In genomic region chr1:103517380-103518047, GRCh38 we compare ENCODE assay signal across 11 cellular contexts. TPM values are rescaled to one million over a fixed set of nuclear protein-coding genes. Genes with fewer than 3 reads are reported as not detected.
DNase-seq lines count a peak whose midpoint lies in the region; ATAC-seq and TF ChIP-seq lines count a peak whose summit lies in the region.
"Had no signal": no experiment of that assay in that cellular context is flagged by ENCODE, and none has a peak within 500 bp of the region (broad histone marks: within the 10 kb centered on the region; RNA-seq: fewer than 3 reads in every experiment).

No MANE protein-coding gene starts in this region.

- H3K9ac ChIP-seq in fibroblast of lung (ENCODE audit: insufficient read depth, low read length) = no peak overlapping the region

- H3K4me3 Mint-ChIP-seq in GM23338 = no peak overlapping the region
- H3K4me3 Mint-ChIP-seq: central memory CD8-positive, alpha-beta T cell; immature natural killer cell had no signal

- H3K4me1 Mint-ChIP-seq in GM23338 = peaks cover 3% of the 10 kb centered on the region; the same call in 1 of the 3 replicates
- H3K4me1 Mint-ChIP-seq: central memory CD8-positive, alpha-beta T cell had no signal

- H3K79me2 ChIP-seq in fibroblast of lung (ENCODE audit: control insufficient read depth, insufficient read depth, low read length) = no peaks in the 10 kb centered on the region
- no peaks in the 10 kb centered on the region for H3K79me2 ChIP-seq in GM23338 (replicated peaks; ENCODE audit: insufficient read depth)

- no peaks in the 10 kb centered on the region for H3K36me3 Mint-ChIP-seq in GM23338 (ENCODE audit: low read depth)
- H3K36me3 Mint-ChIP-seq: immature natural killer cell had no signal

- in situ Hi-C loops in ACHN (cut with HindIII; ENCODE audit: low pct_ligation_motif_present, low pct_unique_long_range_greater_than_20kb, low sequenced_read_pairs) = no loop called here

- no peaks in the 10 kb centered on the region for H3K9me2 ChIP-seq in GM23338 (ENCODE audit: insufficient read depth)

- ATAC-seq in GM18867 (IDR thresholded peaks at IDR 0.05; ENCODE audit: unreplicated experiment) (peak; percentile 81), GM21619 (IDR thresholded peaks at IDR 0.05; ENCODE audit: unreplicated experiment) (peak; percentile 89), HG03378 (IDR thresholded peaks at IDR 0.05; ENCODE audit: unreplicated experiment) (peak; percentile 87), GM23338 (no peak)

- no peaks in the 10 kb centered on the region for H3K9me3 ChIP-seq in fibroblast of lung (ENCODE audit: control insufficient read depth, insufficient read depth, low read depth, low read length)

- H3K27me3 ChIP-seq in fibroblast of lung (ENCODE audit: control insufficient read depth, insufficient read depth, low read length) (no peaks in the 10 kb centered on the region), GM23338 (ENCODE audit: insufficient read depth) (no peaks in the 10 kb centered on the region)

- H3K27ac ChIP-seq in fibroblast of lung (ENCODE audit: insufficient read depth, low read length) (no peak overlapping the region), GM23338 (ENCODE audit: low read depth) (no peak overlapping the region)

- DNase-seq in fibroblast of lung (ENCODE audit: low read depth in 2 of 2) = peak; percentile 8 to 27
- no peak for DNase-seq in NCI-H1417 treated with DMSO at 0.1 percent for 48 hours (lab: John Stamatoyannopoulos, UW)
- no peak for DNase-seq in GM23338 (ENCODE audit: low spot score)
- no peak for DNase-seq in ACHN
- DNase-seq in DMS79 (lab: John Stamatoyannopoulos, UW) = no peak
- DNase-seq: immature natural killer cell, NCI-H1436 had no signal

- H3K4me2 ChIP-seq in fibroblast of lung (ENCODE audit: extremely low read depth, insufficient read depth, low read length) (no peak overlapping the region), GM23338 (no peak overlapping the region)

- H3K36me3 ChIP-seq in fibroblast of lung (ENCODE audit: control insufficient read depth, insufficient read depth, low read length) (no peaks in the 10 kb centered on the region), GM23338 (ENCODE audit: insufficient read depth) (no peaks in the 10 kb centered on the region)

- no peaks in the 10 kb centered on the region for H4K20me1 ChIP-seq in fibroblast of lung (ENCODE audit: control insufficient read depth, extremely low read depth, insufficient read depth, low read length)
- no peaks in the 10 kb centered on the region for H4K20me1 ChIP-seq in GM23338 (replicated peaks; ENCODE audit: insufficient read depth)

- H3K4me3 ChIP-seq in fibroblast of lung (replicated peaks in 1 of 4; ENCODE audit: control extremely low read depth in 1 of 4, insufficient read depth in 1 of 4, low read depth in 3 of 4, low read length in 4 of 4) (no peak overlapping the region), GM23338 (no peak overlapping the region)

- H3K4me1 ChIP-seq in fibroblast of lung (ENCODE audit: control insufficient read depth, extremely low read depth, insufficient read depth, low read length) = no peaks in the 10 kb centered on the region
- no peaks in the 10 kb centered on the region for H3K4me1 ChIP-seq in GM23338 (ENCODE audit: insufficient read depth)

- no peak overlapping the region for H3K27ac Mint-ChIP-seq in GM23338
- H3K27ac Mint-ChIP-seq: immature natural killer cell had no signal

- TF ChIP-seq CTCF in fibroblast of lung (conservative IDR thresholded peaks at IDR 0.05 in 1 of 2, IDR thresholded peaks at IDR 0.05 in 1 of 2; ENCODE audit: low read depth in 1 of 2, low read length in 2 of 2) (no peak), GM23338 (conservative IDR thresholded peaks at IDR 0.05; ENCODE audit: low read depth in 2 of 2) (no peak)

- H2AFZ ChIP-seq in fibroblast of lung (ENCODE audit: low read length) (no peak overlapping the region), GM23338 (no peak overlapping the region)

- no peaks in the 10 kb centered on the region for H3F3A ChIP-seq in GM23338 (replicated peaks; ENCODE audit: low read depth)

- H3K9me3 Mint-ChIP-seq in GM23338 = no peaks in the 10 kb centered on the region
- H3K9me3 Mint-ChIP-seq: central memory CD8-positive, alpha-beta T cell; immature natural killer cell had no signal

- H3K27me3 Mint-ChIP-seq in GM23338 (ENCODE audit: insufficient read depth, low read depth, poor library complexity) = peaks cover 2% of the 10 kb centered on the region
- H3K27me3 Mint-ChIP-seq: central memory CD8-positive, alpha-beta T cell had no signal

TF ChIP-seq in GM23338, 12 proteins besides CTCF, POLR2A, EP300 and RAD21 (continues in another document):
- TF ChIP-seq ZNF331 (CRISPR knock-in tag; IDR thresholded peaks at IDR 0.05; ENCODE audit: low read depth) = no peak
- TF ChIP-seq, protein P1, sequence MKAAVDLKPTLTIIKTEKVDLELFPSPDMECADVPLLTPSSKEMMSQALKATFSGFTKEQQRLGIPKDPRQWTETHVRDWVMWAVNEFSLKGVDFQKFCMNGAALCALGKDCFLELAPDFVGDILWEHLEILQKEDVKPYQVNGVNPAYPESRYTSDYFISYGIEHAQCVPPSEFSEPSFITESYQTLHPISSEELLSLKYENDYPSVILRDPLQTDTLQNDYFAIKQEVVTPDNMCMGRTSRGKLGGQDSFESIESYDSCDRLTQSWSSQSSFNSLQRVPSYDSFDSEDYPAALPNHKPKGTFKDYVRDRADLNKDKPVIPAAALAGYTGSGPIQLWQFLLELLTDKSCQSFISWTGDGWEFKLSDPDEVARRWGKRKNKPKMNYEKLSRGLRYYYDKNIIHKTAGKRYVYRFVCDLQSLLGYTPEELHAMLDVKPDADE (IDR thresholded peaks at IDR 0.05) = no peak
- TF ChIP-seq ZNF462 (CRISPR knock-in tag; IDR thresholded peaks at IDR 0.05) = no peak

RNA-seq across cellular contexts. Expression of gene RNPC3, which starts 8.0 kb away (rescaled TPM):
- total RNA-seq in fibroblast of lung = 4.6 and 5.6 TPM in 2 replicates
- polyA plus RNA-seq in fibroblast of lung = 8.2 and 10.9 TPM in 2 replicates
- 5.3 and 6.2 TPM in 2 replicates for polyA plus RNA-seq in fibroblast of lung (2012)
- 3.7 and 4.8 TPM in 2 replicates for polyA minus RNA-seq in fibroblast of lung (ENCODE audit: low replicate concordance)
- total RNA-seq in GM23338 (2014; rRNA removed; shearing (Covaris generic)) = 10.8 and 13.4 TPM in 2 replicates
- polyA plus RNA-seq in GM23338 (2016; fragmentation: Nextera tagmentation; extraction: Ambion mirVana) = 36.5 and 38.2 TPM in 2 replicates

RNA-seq across cellular contexts. Expression of gene AMY2B, which starts 53.9 kb away (rescaled TPM):
- 3.6 and 4.0 TPM in 2 replicates for total RNA-seq in fibroblast of lung
- polyA plus RNA-seq in fibroblast of lung = 0.61 and 0.75 TPM in 2 replicates
- polyA plus RNA-seq in fibroblast of lung (2012) = 0.40 and 0.46 TPM in 2 replicates
- 0.71 and 1.2 TPM in 2 replicates for polyA minus RNA-seq in fibroblast of lung (ENCODE audit: low replicate concordance)
- total RNA-seq in GM23338 (2014; rRNA removed; shearing (Covaris generic)) = 1.3 and 1.5 TPM in 2 replicates
- 0.64 and 2.5 TPM in 2 replicates for polyA plus RNA-seq in GM23338 (2016; fragmentation: Nextera tagmentation; extraction: Ambion mirVana)

Comparison
In these comparisons a context has a peak if more than half of its experiments do, and no peak if none do; other contexts are left out.
1. DNase-seq: peak in fibroblast of lung (2 of 2); none in NCI-H1417 treated with DMSO at 0.1 percent for 48 hours (single experiment), GM23338 (single experiment), ACHN (single experiment) and DMS79 (single experiment).